Comparison of ENCODE assay signal across 22 cellular contexts in genomic region chr4:128076465-128076864, GRCh38. TPM values are rescaled to one million over a fixed set of nuclear protein-coding genes. Genes with fewer than 3 reads are reported as not detected.
DNase-seq lines count a peak whose midpoint lies in the region; ATAC-seq, FAIRE-seq and TF ChIP-seq lines count a peak whose summit lies in the region.
"Had no signal": no experiment of that assay in that cellular context is flagged by ENCODE, and none has a peak within 500 bp of the region (broad histone marks: within the 10 kb centered on the region; RNA-seq: fewer than 3 reads in every experiment).

No MANE protein-coding gene starts in this region.

- TF ChIP-seq EP300 in A549 (IDR thresholded peaks at IDR 0.05): no peak
- no peak for TF ChIP-seq EP300 in K562 (IDR thresholded peaks at IDR 0.05; ENCODE audit: low read length)

- no TSS peak for BruUV-seq in K562 (replicated peaks; lab: Mats Ljungman, UMichigan)

- no peak for DNase-seq in A549 (ENCODE audit: low read depth in 1 of 2, low spot score in 1 of 2)
- DNase-seq in GM19239 (ENCODE audit: insufficient read length, low spot score): no peak
- no peak for DNase-seq in K562 (ENCODE audit: extremely low read depth in 1 of 4, low spot score in 3 of 4)
- DNase-seq in left lobe of liver (ENCODE audit: low spot score): no peak
- no peak for DNase-seq in globus pallidus (ENCODE audit: low spot score)
- DNase-seq in stimulated activated CD4-positive, alpha-beta T cell treated with anti-CD3 and anti-CD28 coated beads, Interleukin-4, amount 100 ng/mL, for 1 hour: no peak
- DNase-seq: 8988T; AML-193; Caco-2; Calu3; CD4-positive, alpha-beta T cell; CD8-positive, alpha-beta T cell; DMS79 treated with DMSO at 0.1 percent for 48 hours; GF-D8 had no signal

- no peak for TF ChIP-seq POLR2A in A549 (IDR thresholded peaks at IDR 0.05; ENCODE audit: low read length)
- no peak for TF ChIP-seq POLR2A in K562 (conservative IDR thresholded peaks at IDR 0.05)

- H3K4me3 ChIP-seq in A549 (no peak overlapping the region), K562 (no peak overlapping the region)
- H3K4me3 ChIP-seq: BLaER1 treated with 17β-estradiol and CSF1 and Interleukin-3, amounts not matched to agents 10 nM and 100 nM had no signal

- no peaks in the 10 kb centered on the region for H3K9me3 ChIP-seq in A549
- no peaks in the 10 kb centered on the region for H3K9me3 ChIP-seq in K562 (replicated peaks; ENCODE audit: control insufficient read depth, insufficient read depth, low read depth, low read length)
- H3K9me3 ChIP-seq: BLaER1 treated with 17β-estradiol and CSF1 and Interleukin-3, amounts not matched to agents 10 nM and 100 nM; Caco-2 had no signal

- H3K27ac ChIP-seq in A549 (no peak overlapping the region), K562 (ENCODE audit: extremely low read depth, low read depth, low read length) (no peak overlapping the region)
- H3K27ac ChIP-seq: BLaER1 treated with 17β-estradiol and CSF1 and Interleukin-3, amounts not matched to agents 10 nM and 100 nM; C4-2B had no signal

- POLR2A ChIA-PET in A549 (lab: Yijun Ruan, JAX) (no interaction called here), K562 (lab: Yijun Ruan, JAX) (interaction anchor here (3.4 kb wide), 1 partner anchor 16 kb away, joined by 9 read pairs; the partner anchor contains the start of gene LARP1B)

- no peak overlapping the region for H3K4me2 ChIP-seq in A549
- H3K4me2 ChIP-seq in K562 (ENCODE audit: insufficient read depth, low read length): no peak overlapping the region
- H3K4me2 ChIP-seq: BLaER1 treated with 17β-estradiol and CSF1 and Interleukin-3, amounts not matched to agents 10 nM and 100 nM had no signal

- intact Hi-C loops in K562 (cut with micrococcal nuclease): no loop called here

- no peak for FAIRE-seq in A549 (lab: Jason Lieb, UNC)
- peak; percentile 57 for FAIRE-seq in GM19239 (lab: Jason Lieb, UNC)
- FAIRE-seq in K562 (lab: Jason Lieb, UNC): no peak
- FAIRE-seq: A204.1, D721Med, G401.6, GM12891 had no signal

- no peak overlapping the region for H3K9ac ChIP-seq in K562 (ENCODE audit: insufficient read depth in 1 of 2, low read depth in 2 of 2, low read length in 2 of 2)
- H3K9ac ChIP-seq: BLaER1 treated with 17β-estradiol and CSF1 and Interleukin-3, amounts not matched to agents 10 nM and 100 nM had no signal

- H3K79me2 ChIP-seq in K562 (ENCODE audit: control insufficient read depth, insufficient read depth, low read length): peaks cover 24% of the 10 kb centered on the region

- H3K9me1 ChIP-seq in K562 (ENCODE audit: control insufficient read depth, insufficient read depth, low read length): no peaks in the 10 kb centered on the region

- H3K4me1 ChIP-seq in A549 (no peaks in the 10 kb centered on the region), K562 (replicated peaks in 1 of 2; ENCODE audit: control insufficient read depth in 2 of 2, insufficient read depth in 2 of 2, low read length in 2 of 2) (no peaks in the 10 kb centered on the region)
- H3K4me1 ChIP-seq: BLaER1 treated with 17β-estradiol and CSF1 and Interleukin-3, amounts not matched to agents 10 nM and 100 nM; Caco-2 had no signal

- TF ChIP-seq CTCF in A549 (IDR thresholded peaks at IDR 0.05): no peak
- TF ChIP-seq CTCF in K562 (IDR thresholded peaks at IDR 0.05 in 2 of 3, conservative IDR thresholded peaks at IDR 0.05 in 1 of 3; ENCODE audit: insufficient read depth in 2 of 3, low read depth in 1 of 3, low read length in 3 of 3): no peak

- WGBS in A549 (ENCODE audit: missing lambda C conversion rate): 75% methylated on average over 4 of the region's 4 CpGs
- WGBS in K562 (ENCODE audit: insufficient coverage, low coverage, missing lambda C conversion rate): 62% methylated on average over 4 of the region's 4 CpGs

- no peaks in the 10 kb centered on the region for H4K20me1 ChIP-seq in K562 (replicated peaks; ENCODE audit: control insufficient read depth, insufficient read depth, low read length)

- in situ Hi-C loops in K562 (cut with MboI): no loop called here

- H2AFZ ChIP-seq in K562 (ENCODE audit: low read depth, low read length): no peak overlapping the region

- ATAC-seq in A549 (no peak), K562 (no peak), left lobe of liver (peak; percentile 19), HG02588 (IDR thresholded peaks at IDR 0.05; ENCODE audit: unreplicated experiment) (no peak), SK-N-SH treated with all-trans-retinoic acid at 6 μM for 48 hours (no peak)
- ATAC-seq: CD8-positive, alpha-beta T cell had no signal

- no peaks in the 10 kb centered on the region for H3K27me3 ChIP-seq in K562 (ENCODE audit: control insufficient read depth in 2 of 2, insufficient read depth in 2 of 2, low read length in 2 of 2)
- H3K27me3 ChIP-seq: BLaER1 treated with 17β-estradiol and CSF1 and Interleukin-3, amounts not matched to agents 10 nM and 100 nM had no signal

- CTCF ChIA-PET in A549 (lab: Yijun Ruan, JAX) (interaction anchor here (0.8 kb wide), 1 partner anchor 10 kb away, joined by 4 read pairs; no protein-coding TSS in a partner anchor), K562 (lab: Yijun Ruan, JAX; ENCODE audit: low intra/inter-chr PET ratio) (no interaction called here)

- H3K36me3 ChIP-seq in K562 (ENCODE audit: control insufficient read depth, insufficient read depth, low read length): peaks cover 60% of the 10 kb centered on the region

- TF ChIP-seq RAD21 in A549 (conservative IDR thresholded peaks at IDR 0.05 in 1 of 2, IDR thresholded peaks at IDR 0.05 in 1 of 2) (no peak), K562 (CRISPR knock-in tag; conservative IDR thresholded peaks at IDR 0.05 in 1 of 2, IDR thresholded peaks at IDR 0.05 in 1 of 2) (no peak)

TF ChIP-seq in A549, 52 proteins besides CTCF, POLR2A, EP300 and RAD21:
- peak; percentile 96 for TF ChIP-seq MAFK (IDR thresholded peaks at IDR 0.05; ENCODE audit: partially characterized antibody)
- TF ChIP-seq CEBPB (IDR thresholded peaks at IDR 0.05): no peak
TF ChIP-seq in A549: peak in this region for 1.

TF ChIP-seq in K562, 482 proteins besides CTCF, POLR2A, EP300 and RAD21 (continues in another document):
- TF ChIP-seq ARID1B (IDR thresholded peaks at IDR 0.05) (no peak), MAFK (IDR thresholded peaks at IDR 0.05; ENCODE audit: low read length) (peak; percentile 97), ZBTB34 (CRISPR knock-in tag; IDR thresholded peaks at IDR 0.05) (no peak), GATAD2B (IDR thresholded peaks at IDR 0.05; ENCODE audit: borderline replicate concordance) (no peak), TGIF2 (CRISPR knock-in tag; IDR thresholded peaks at IDR 0.05) (no peak), SMARCC2 (IDR thresholded peaks at IDR 0.05; ENCODE audit: low read depth) (no peak)

TF ChIP-seq in SK-N-SH treated with all-trans-retinoic acid at 6 μM for 48 hours, 23 proteins besides CTCF, POLR2A, EP300 and RAD21 (continues in another document):
- TF ChIP-seq ZNF8 (CRISPR knock-in tag; IDR thresholded peaks at IDR 0.05): no peak
- no peak for TF ChIP-seq ARNTL (CRISPR knock-in tag; IDR thresholded peaks at IDR 0.05; ENCODE audit: borderline replicate concordance, low read depth)
- TF ChIP-seq ZFP3 (CRISPR knock-in tag; IDR thresholded peaks at IDR 0.05): no peak
- TF ChIP-seq SNAI2 (CRISPR knock-in tag; IDR thresholded peaks at IDR 0.05): no peak
- TF ChIP-seq GLIS3 (CRISPR knock-in tag; IDR thresholded peaks at IDR 0.05): no peak
- TF ChIP-seq BACH2 (CRISPR knock-in tag; IDR thresholded peaks at IDR 0.05; ENCODE audit: borderline replicate concordance): no peak
- no peak for TF ChIP-seq OSR1 (CRISPR knock-in tag; IDR thresholded peaks at IDR 0.05)
- no peak for TF ChIP-seq TOX (CRISPR knock-in tag; IDR thresholded peaks at IDR 0.05; ENCODE audit: borderline replicate concordance)
- TF ChIP-seq, protein P1, sequence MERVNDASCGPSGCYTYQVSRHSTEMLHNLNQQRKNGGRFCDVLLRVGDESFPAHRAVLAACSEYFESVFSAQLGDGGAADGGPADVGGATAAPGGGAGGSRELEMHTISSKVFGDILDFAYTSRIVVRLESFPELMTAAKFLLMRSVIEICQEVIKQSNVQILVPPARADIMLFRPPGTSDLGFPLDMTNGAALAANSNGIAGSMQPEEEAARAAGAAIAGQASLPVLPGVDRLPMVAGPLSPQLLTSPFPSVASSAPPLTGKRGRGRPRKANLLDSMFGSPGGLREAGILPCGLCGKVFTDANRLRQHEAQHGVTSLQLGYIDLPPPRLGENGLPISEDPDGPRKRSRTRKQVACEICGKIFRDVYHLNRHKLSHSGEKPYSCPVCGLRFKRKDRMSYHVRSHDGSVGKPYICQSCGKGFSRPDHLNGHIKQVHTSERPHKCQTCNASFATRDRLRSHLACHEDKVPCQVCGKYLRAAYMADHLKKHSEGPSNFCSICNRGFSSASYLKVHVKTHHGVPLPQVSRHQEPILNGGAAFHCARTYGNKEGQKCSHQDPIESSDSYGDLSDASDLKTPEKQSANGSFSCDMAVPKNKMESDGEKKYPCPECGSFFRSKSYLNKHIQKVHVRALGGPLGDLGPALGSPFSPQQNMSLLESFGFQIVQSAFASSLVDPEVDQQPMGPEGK (CRISPR knock-in tag; IDR thresholded peaks at IDR 0.05; ENCODE audit: borderline replicate concordance): no peak
- no peak for TF ChIP-seq ESRRG (CRISPR knock-in tag; IDR thresholded peaks at IDR 0.05)

RNA-seq across cellular contexts. Expression of gene LARP1B, which starts 15.4 kb away (rescaled TPM):
- polyA plus RNA-seq in A549 (2011; rRNA removed): 14.1 and 25.6 TPM in 2 replicates
- polyA plus RNA-seq in A549 (2012; cell fraction: cytosol; rRNA removed): 3.3 and 3.4 TPM in 2 replicates
- 3.3 and 5.6 TPM in 2 replicates for polyA plus RNA-seq in A549 (2012; cell fraction: nucleus; rRNA removed)
- 8.6 to 9.2 TPM (median 9.2 TPM) in 3 replicates for polyA plus RNA-seq in A549 (2017; fragmentation: RNase III; extraction: RNeasy Plus Mini Kit Qiagen cat#74134 plus additional on column Dnase treatment)
- polyA minus RNA-seq in A549 (2011; rRNA and poly(A)+ RNA removed): 5.3 and 6.3 TPM in 2 replicates
- 31.7 and 123 TPM in 2 replicates for total RNA-seq in K562 (2011; cell fraction: chromatin; rRNA removed; ENCODE audit: low replicate concordance)
- total RNA-seq in K562 (2011; cell fraction: nucleolus; rRNA removed): 17.0 and 23.0 TPM in 2 replicates
- 47.8 and 64.4 TPM in 2 replicates for total RNA-seq in K562 (2011; cell fraction: nucleoplasm; rRNA removed)
- total RNA-seq in K562 (2014; rRNA removed): 35.9 and 41.6 TPM in 2 replicates
- total RNA-seq in K562 (2014; rRNA removed; fragmentation: Illumina TruSeq; extraction: Trizol): 59.7 and 71.6 TPM in 2 replicates
- 54.9 and 57.3 TPM in 2 replicates for total RNA-seq in K562 (2015; rRNA removed; fragmentation: Illumina TruSeq; extraction: Trizol)
- total RNA-seq in K562 (2021): 32.9 and 37.9 TPM in 2 replicates
- 31.0 and 36.2 TPM in 2 replicates for polyA plus RNA-seq in K562 (2011; rRNA removed)
- polyA plus RNA-seq in K562 (2011; cell fraction: cytosol; rRNA removed): 5.4 and 11.0 TPM in 2 replicates
- 16.3 and 26.4 TPM in 2 replicates for polyA plus RNA-seq in K562 (2011; cell fraction: nucleus; rRNA removed)
- polyA plus RNA-seq in K562 (2012): 21.6 and 22.4 TPM in 2 replicates
- 44.1 and 46.6 TPM in 2 replicates for polyA plus RNA-seq in K562 (2014; fragmentation: Illumina TruSeq; extraction: Trizol)
- 10 to 100 TPM; 19.2 to 25.4 TPM for polyA plus RNA-seq in K562 (2014; fragmentation: Nextera tagmentation; extraction: Ambion mirVana)
- 33.2 and 35.4 TPM in 2 replicates for polyA plus RNA-seq in K562 (2014; rRNA removed)
- polyA minus RNA-seq in K562 (2011; rRNA and poly(A)+ RNA removed): 45.7 and 51.8 TPM in 2 replicates
- polyA minus RNA-seq in K562 (2011; cell fraction: cytosol; rRNA and poly(A)+ RNA removed): 13.3 and 19.5 TPM in 2 replicates
- polyA minus RNA-seq in K562 (2011; cell fraction: nucleus; rRNA and poly(A)+ RNA removed): 22.1 and 43.1 TPM in 2 replicates
- total RNA-seq in left lobe of liver: 34.6 TPM

Comparison
In these comparisons a context has a peak if more than half of its experiments do, and no peak if none do; other contexts are left out.
1. Of the 35 proteins assayed by ChIP-seq in both K562 and A549: peak only in K562: none; only in A549: none; in both: MAFK; in neither: 34.